ENCODE assay signal across 9 cellular contexts in the genomic region with DNA sequence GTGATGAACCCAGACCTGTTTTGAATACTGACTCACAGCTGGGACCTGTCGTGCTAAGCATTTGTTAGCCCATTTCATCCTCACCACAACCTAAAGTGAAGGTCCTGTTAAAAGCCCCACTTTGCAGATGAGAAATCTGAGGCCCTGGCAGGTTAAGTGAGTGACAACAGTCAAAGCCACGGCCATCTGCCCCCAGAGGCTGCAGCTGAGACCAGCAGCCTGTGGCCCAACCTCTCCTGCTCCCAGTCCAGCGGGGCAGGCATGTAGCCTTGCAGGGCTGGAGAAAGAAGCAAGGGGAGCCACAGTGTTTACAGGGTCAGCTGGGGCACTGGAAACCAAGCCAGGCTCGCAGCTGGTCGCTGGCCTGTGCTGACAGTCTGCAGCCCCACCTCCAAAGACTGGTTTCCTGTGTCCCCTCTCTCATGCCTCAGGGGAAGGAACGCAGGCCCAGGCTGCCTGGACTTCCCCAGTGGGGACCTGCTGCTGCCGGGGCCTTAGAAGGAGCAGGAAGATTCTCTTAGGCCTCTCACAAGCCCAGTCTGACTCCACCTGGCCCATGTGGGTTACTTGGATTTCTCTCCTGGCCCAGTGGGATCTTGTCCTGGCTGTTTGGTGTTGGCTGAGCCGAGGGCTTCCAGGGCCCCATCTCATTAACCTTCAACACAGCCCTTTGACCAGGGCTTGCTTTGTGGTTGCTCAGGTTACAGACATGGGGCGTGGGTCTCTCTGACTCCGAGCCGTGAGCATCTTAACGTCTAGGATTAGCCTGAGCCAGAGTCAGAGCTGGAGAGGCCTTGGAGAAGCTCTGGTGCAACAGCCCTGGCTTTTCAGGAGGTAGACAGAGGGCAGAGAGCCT. TPM values are rescaled to one million over a fixed set of nuclear protein-coding genes. Genes with fewer than 3 reads are reported as not detected.
DNase-seq lines count a peak whose midpoint lies in the region; ATAC-seq and TF ChIP-seq lines count a peak whose summit lies in the region.
"Had no signal": no experiment of that assay in that cellular context is flagged by ENCODE, and none has a peak within 500 bp of the region (broad histone marks: within the 10 kb centered on the region; RNA-seq: fewer than 3 reads in every experiment).

No MANE protein-coding gene starts in this region.

- no peaks in the 10 kb centered on the region for H3K36me3 ChIP-seq in fibroblast of lung (ENCODE audit: control insufficient read depth, insufficient read depth, low read length)
- no peaks in the 10 kb centered on the region for H3K36me3 ChIP-seq in A673 (ENCODE audit: insufficient read depth, low read length, poor library complexity, severe bottlenecking)
- H3K36me3 ChIP-seq: ovary had no signal

- no peak overlapping the region for H3K27ac ChIP-seq in fibroblast of lung (ENCODE audit: insufficient read depth, low read length)
- no peak overlapping the region for H3K27ac ChIP-seq in A673 (ENCODE audit: low read depth, low read length, poor library complexity, severe bottlenecking)
- H3K27ac ChIP-seq: ovary had no signal

- H3K27me3 ChIP-seq in fibroblast of lung (ENCODE audit: control insufficient read depth, insufficient read depth, low read length) (no peaks in the 10 kb centered on the region), A673 (replicated peaks; ENCODE audit: insufficient read depth, low read depth, low read length, poor library complexity) (no peaks in the 10 kb centered on the region)
- H3K27me3 ChIP-seq: ovary had no signal

- H3K9ac ChIP-seq in fibroblast of lung (ENCODE audit: insufficient read depth, low read length), result no peak overlapping the region

- CTCF ChIA-PET in A673 (lab: Charles Lee), result interaction anchor here (0.6 kb wide), 1 partner anchor 324 kb away, joined by 3 read pairs; no protein-coding TSS in a partner anchor

- intact Hi-C loops in A673 (cut with micrococcal nuclease; ENCODE audit: unreplicated experiment), result no loop called here

- peak; percentile 21 to 33 for TF ChIP-seq CTCF in fibroblast of lung (conservative IDR thresholded peaks at IDR 0.05 in 1 of 2, IDR thresholded peaks at IDR 0.05 in 1 of 2; ENCODE audit: low read depth in 1 of 2, low read length in 2 of 2)
- no peak for TF ChIP-seq CTCF in A673 (conservative IDR thresholded peaks at IDR 0.05; ENCODE audit: low read depth, low read length)

- ATAC-seq in GM18517 (IDR thresholded peaks at IDR 0.05; ENCODE audit: unreplicated experiment) (peak; percentile 30), HG02852 (IDR thresholded peaks at IDR 0.05; ENCODE audit: unreplicated experiment) (peak; percentile 32), GM21528 (IDR thresholded peaks at IDR 0.05; ENCODE audit: low FRiP score, unreplicated experiment) (no peak), HG02981 (IDR thresholded peaks at IDR 0.05; ENCODE audit: unreplicated experiment) (no peak)

- DNase-seq in T-helper 9 cell (peak; percentile 19), fibroblast of lung (ENCODE audit: low read depth in 2 of 2) (peak in 1 of 2 donors; percentile 61), pons (ENCODE audit: low spot score) (peak; percentile 24), A673 (ENCODE audit: low spot score) (no peak)

- POLR2A ChIA-PET in A673 (lab: Charles Lee; ENCODE audit: low non-redundant PET), result no interaction called here

- no TSS peak for BruUV-seq in A673 (replicated peaks; lab: Mats Ljungman, UMichigan)

- H2AFZ ChIP-seq in fibroblast of lung (ENCODE audit: low read length), result peak overlapping the region; percentile 20

- H3K4me1 ChIP-seq in fibroblast of lung (ENCODE audit: control insufficient read depth, extremely low read depth, insufficient read depth, low read length) (no peaks in the 10 kb centered on the region), A673 (ENCODE audit: insufficient read depth, low read length, poor library complexity, severe bottlenecking) (no peaks in the 10 kb centered on the region)

- H3K4me2 ChIP-seq in fibroblast of lung (ENCODE audit: extremely low read depth, insufficient read depth, low read length), result no peak overlapping the region

- H3K4me3 ChIP-seq in fibroblast of lung (replicated peaks in 1 of 4; ENCODE audit: control extremely low read depth in 1 of 4, insufficient read depth in 1 of 4, low read depth in 3 of 4, low read length in 4 of 4) (no peak overlapping the region), A673 (ENCODE audit: low read depth, low read length, poor library complexity, severe bottlenecking) (no peak overlapping the region)
- H3K4me3 ChIP-seq: ovary had no signal

- H3K9me3 ChIP-seq in fibroblast of lung (ENCODE audit: control insufficient read depth, insufficient read depth, low read depth, low read length), result no peaks in the 10 kb centered on the region
- no peaks in the 10 kb centered on the region for H3K9me3 ChIP-seq in A673 (ENCODE audit: low read depth, low read length, poor library complexity, severe bottlenecking)
- H3K9me3 ChIP-seq: ovary had no signal

- no peaks in the 10 kb centered on the region for H4K20me1 ChIP-seq in fibroblast of lung (ENCODE audit: control insufficient read depth, extremely low read depth, insufficient read depth, low read length)

- H3K79me2 ChIP-seq in fibroblast of lung (ENCODE audit: control insufficient read depth, insufficient read depth, low read length), result no peaks in the 10 kb centered on the region

RNA-seq across cellular contexts. Expression of a gene that starts 1.7 kb away (rescaled TPM):
- total RNA-seq in fibroblast of lung (0.33 and 0.51 TPM in 2 replicates), A673 (2021) (2.3 and 3.0 TPM in 2 replicates)
- 0.01 and 0.17 TPM in 2 replicates for polyA plus RNA-seq in fibroblast of lung
- 0.12 and 0.16 TPM in 2 replicates for polyA plus RNA-seq in fibroblast of lung (2012)
- polyA minus RNA-seq in fibroblast of lung (ENCODE audit: low replicate concordance), result not detected in 2 replicates

RNA-seq across cellular contexts. Expression of a gene that starts 29.3 kb away (rescaled TPM):
- total RNA-seq in fibroblast of lung, result not detected in 2 replicates
- not detected in 2 replicates for polyA plus RNA-seq in fibroblast of lung
- not detected in 2 replicates for polyA plus RNA-seq in fibroblast of lung (2012)
- polyA minus RNA-seq in fibroblast of lung (ENCODE audit: low replicate concordance), result not detected in 2 replicates
- not detected in 2 replicates for total RNA-seq in A673 (2021)
- total RNA-seq: ovary had no signal
- polyA plus RNA-seq: ovary had no signal

RNA-seq across cellular contexts. Expression of a gene that starts 48.8 kb away (rescaled TPM):
- total RNA-seq in fibroblast of lung (under 0.01 TPM in 1 of 2 replicates, not detected in the other), A673 (2021) (0.57 and 0.69 TPM in 2 replicates)
- polyA plus RNA-seq in fibroblast of lung, result 0.24 and 9.7 TPM in 2 replicates
- 0.97 and 15.7 TPM in 2 replicates for polyA plus RNA-seq in fibroblast of lung (2012)
- 5.7 and 74.8 TPM in 2 replicates for polyA minus RNA-seq in fibroblast of lung (ENCODE audit: low replicate concordance)

Comparison
In these comparisons a context has a peak if more than half of its experiments do, and no peak if none do; other contexts are left out.
1. ATAC-seq: peak in GM18517 (single experiment) and HG02852 (single experiment); none in GM21528 (single experiment) and HG02981 (single experiment).